In the genomic region with DNA sequence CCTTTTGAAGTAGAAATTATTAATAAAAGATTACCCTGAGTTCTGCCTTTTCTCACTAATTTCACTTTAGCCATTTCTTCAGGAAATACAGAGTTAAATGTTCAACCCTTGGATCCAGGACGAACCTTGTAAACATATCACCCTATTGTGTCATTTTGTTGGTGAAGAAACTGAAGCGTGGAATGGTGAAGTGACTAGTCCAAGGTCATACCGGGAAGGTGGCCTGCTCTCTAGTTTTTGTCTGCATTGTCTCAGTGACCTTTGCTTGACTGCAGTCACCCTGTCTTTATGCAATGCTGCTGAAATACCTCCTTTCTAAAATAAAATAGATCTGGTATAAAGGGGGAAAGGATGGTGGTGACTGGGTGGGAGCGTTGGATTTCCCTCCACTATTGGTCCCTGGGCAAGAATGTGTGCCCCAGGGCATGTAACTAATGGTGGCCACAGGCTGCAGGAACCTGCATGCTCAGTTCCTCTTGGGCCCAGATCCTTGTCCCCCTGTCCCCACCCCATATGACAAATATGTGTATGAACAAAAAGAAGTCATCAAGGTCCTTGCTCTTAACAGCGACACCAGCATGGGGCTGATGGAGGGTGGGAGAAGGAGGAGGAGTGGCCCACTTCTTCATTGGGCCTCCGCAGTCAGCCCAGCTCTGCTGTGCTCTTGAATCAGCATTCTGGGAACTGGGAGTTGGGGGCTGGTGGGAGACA, we compare ENCODE assay signal across 10 cellular contexts. TPM values are rescaled to one million over a fixed set of nuclear protein-coding genes. Genes with fewer than 3 reads are reported as not detected.
DNase-seq lines count a peak whose midpoint lies in the region; ATAC-seq and TF ChIP-seq lines count a peak whose summit lies in the region.
"Had no signal": no experiment of that assay in that cellular context is flagged by ENCODE, and none has a peak within 500 bp of the region (broad histone marks: within the 10 kb centered on the region; RNA-seq: fewer than 3 reads in every experiment).

No MANE protein-coding gene starts in this region.

- H3K9ac ChIP-seq in OCI-LY1 (ENCODE audit: low read length), result peak overlapping the region; percentile 97

- TF ChIP-seq CTCF in OCI-LY1 (IDR thresholded peaks at IDR 0.05; ENCODE audit: low read length), result no peak

- DNase-seq in G401 (ENCODE audit: low spot score), result peak; percentile 40
- no peak for DNase-seq in effector memory CD8-positive, alpha-beta T cell
- DNase-seq in SHP77 (lab: John Stamatoyannopoulos, UW), result no peak
- no peak for DNase-seq in activated CD4-positive, CD25-positive, alpha-beta regulatory T cell (lab: John Stamatoyannopoulos, UW)
- DNase-seq in mucosa of gallbladder (ENCODE audit: low spot score), result no peak
- DNase-seq in NCI-H69 (lab: John Stamatoyannopoulos, UW), result no peak
- DNase-seq: aorta, NCI-H774 had no signal

- peaks cover 65% of the 10 kb centered on the region for H3K79me2 ChIP-seq in OCI-LY1 (ENCODE audit: insufficient read depth, low read length)

- peak overlapping the region; percentile 97 to 99 for H3K4me3 Mint-ChIP-seq in effector memory CD8-positive, alpha-beta T cell

- H3K36me3 Mint-ChIP-seq in effector memory CD8-positive, alpha-beta T cell (ENCODE audit: insufficient read depth), result peaks cover 30% of the 10 kb centered on the region

- H3K27ac ChIP-seq in OCI-LY1 (ENCODE audit: low read depth, low read length, poor library complexity, severe bottlenecking), result peak overlapping the region; percentile 91

- H3K27me3 ChIP-seq in OCI-LY1 (ENCODE audit: insufficient read depth, low read length) (no peaks in the 10 kb centered on the region), neuron (ENCODE audit: insufficient read depth, low read length) (no peaks in the 10 kb centered on the region)

- peaks cover 84% of the 10 kb centered on the region for H3K4me1 ChIP-seq in OCI-LY1 (ENCODE audit: insufficient read depth, low read length, severe bottlenecking)
- H3K4me1 ChIP-seq in neuron (ENCODE audit: insufficient read depth, low read length), result peaks cover 33% of the 10 kb centered on the region

- in situ Hi-C loops in G401 (cut with HindIII; ENCODE audit: low sequenced_read_pairs), result no loop called here

- no peak for ATAC-seq in effector memory CD8-positive, alpha-beta T cell (replicated peaks)

- H4K20me1 ChIP-seq in OCI-LY1 (ENCODE audit: insufficient read depth, low read length), result no peaks in the 10 kb centered on the region

- H3K36me3 ChIP-seq in OCI-LY1 (ENCODE audit: insufficient read depth, low read length) (peaks cover 36% of the 10 kb centered on the region; the same call in 1 of the 2 replicates), neuron (ENCODE audit: insufficient read depth, low read length) (no peaks in the 10 kb centered on the region)

- H3K4me1 Mint-ChIP-seq in effector memory CD8-positive, alpha-beta T cell (ENCODE audit: low read depth in 2 of 2), result peaks cover 73 to 87% of the 10 kb centered on the region in 2 donors

- H3K9me3 ChIP-seq in OCI-LY1 (ENCODE audit: low read length) (no peaks in the 10 kb centered on the region), neuron (ENCODE audit: low read length) (no peaks in the 10 kb centered on the region)

- no peaks in the 10 kb centered on the region for H3K9me2 ChIP-seq in OCI-LY1 (ENCODE audit: low read depth, low read length)

- H2AFZ ChIP-seq in OCI-LY1 (ENCODE audit: low read length) (no peak overlapping the region), neuron (ENCODE audit: low read depth, low read length) (no peak overlapping the region)

- H3K4me3 ChIP-seq in OCI-LY1 (ENCODE audit: low read depth, low read length, poor library complexity, severe bottlenecking) (peak overlapping the region; percentile 97), neuron (ENCODE audit: low read length) (peak overlapping the region; percentile 76)

- peak overlapping the region; percentile 95 to 98 for H3K27ac Mint-ChIP-seq in effector memory CD8-positive, alpha-beta T cell

- H3K27me3 Mint-ChIP-seq in effector memory CD8-positive, alpha-beta T cell, result no peaks in the 10 kb centered on the region

- peak overlapping the region; percentile 97 for H3K4me2 ChIP-seq in OCI-LY1 (ENCODE audit: low read length)

- H3K9me3 Mint-ChIP-seq in effector memory CD8-positive, alpha-beta T cell, result no peaks in the 10 kb centered on the region

- H3F3A ChIP-seq in OCI-LY1 (ENCODE audit: insufficient read depth, low read length), result peaks cover 5% of the 10 kb centered on the region; the same call in 1 of the 2 replicates

RNA-seq across cellular contexts. Expression of a gene that starts 1.6 kb away (rescaled TPM):
- 0.14 TPM in 1 of 2 replicates, not detected in the other for total RNA-seq in G401 (2014; rRNA removed; shearing (Covaris generic))
- total RNA-seq in mucosa of gallbladder, result 71.3 TPM

Comparison
In these comparisons a context has a peak if more than half of its experiments do, and no peak if none do; other contexts are left out.
1. RNA of a gene that starts 1.6 kb away (total RNA-seq): 71.3 TPM in mucosa of gallbladder (single experiment); 0.14 TPM in G401; every median in the first group is over 10 times any median in the second.